Comparison of ENCODE assay signal across 19 cellular contexts in genomic region chr7:51592822-51593221, GRCh38.
DNase-seq lines count a peak whose midpoint lies in the region; ATAC-seq and TF ChIP-seq lines count a peak whose summit lies in the region.
"Had no signal": no experiment of that assay in that cellular context is flagged by ENCODE, and none has a peak within 500 bp of the region (broad histone marks: within the 10 kb centered on the region; RNA-seq: fewer than 3 reads in every experiment).

No MANE protein-coding gene starts in this region.

- ATAC-seq in GM21786 (IDR thresholded peaks at IDR 0.05; ENCODE audit: unreplicated experiment) (no peak), HG03565 (IDR thresholded peaks at IDR 0.05; ENCODE audit: unreplicated experiment) (no peak), GM18909 (IDR thresholded peaks at IDR 0.05; ENCODE audit: poor library complexity, unreplicated experiment) (no peak)
- ATAC-seq: HepG2 had no signal

- peaks cover 34% of the 10 kb centered on the region for H3K9me3 Mint-ChIP-seq in neural progenitor cell

- H3K4me3 Mint-ChIP-seq in neural progenitor cell = no peak overlapping the region
- H3K4me3 Mint-ChIP-seq: B cell; CD4-positive, CD25-positive, alpha-beta regulatory T cell had no signal

- peaks cover 29% of the 10 kb centered on the region for H3K4me1 ChIP-seq in neural progenitor cell

- H3K79me2 ChIP-seq in neural progenitor cell (ENCODE audit: low read depth) = no peaks in the 10 kb centered on the region

- H4K20me1 ChIP-seq in neural progenitor cell (ENCODE audit: low read depth) = no peaks in the 10 kb centered on the region

- DNase-seq in NCI-H2171 treated with DMSO at 0.1 percent for 48 hours (lab: John Stamatoyannopoulos, UW) (peak; percentile 15), NCI-H2171 (lab: John Stamatoyannopoulos, UW) (no peak), NCI-H524 (lab: John Stamatoyannopoulos, UW) (peak; percentile 72 to 91), neural progenitor cell (ENCODE audit: low spot score) (peak; percentile 37)
- DNase-seq: CD4-positive, CD25-positive, alpha-beta regulatory T cell; DMS79; KBM-7; NCI-H1105 treated with DMSO at 0.1 percent for 48 hours; NCI-H1694; NCI-H2081 treated with DMSO at 0.1 percent for 48 hours; NCI-H345; NCI-H774; SHP77 had no signal

- H3F3A ChIP-seq in neural progenitor cell (ENCODE audit: low read depth) = peaks cover 23% of the 10 kb centered on the region

- H3K27me3 ChIP-seq in neural progenitor cell = no peaks in the 10 kb centered on the region

- TF ChIP-seq CTCF in VCaP (conservative IDR thresholded peaks at IDR 0.05) (no peak), neural progenitor cell (IDR thresholded peaks at IDR 0.05) (no peak)

- no peak overlapping the region for H2AFZ ChIP-seq in neural progenitor cell (replicated peaks)

- H3K9me3 ChIP-seq in neural progenitor cell (ENCODE audit: low read depth) = no peaks in the 10 kb centered on the region

- H3K27ac ChIP-seq in VCaP (peak overlapping the region; percentile 14; the same call in 1 of the 2 replicates), neural progenitor cell (no peak overlapping the region)

- H3K27me3 Mint-ChIP-seq in neural progenitor cell (ENCODE audit: insufficient read depth, low read depth) = no peaks in the 10 kb centered on the region
- H3K27me3 Mint-ChIP-seq: B cell; CD4-positive, CD25-positive, alpha-beta regulatory T cell had no signal

- no peaks in the 10 kb centered on the region for H3K36me3 Mint-ChIP-seq in neural progenitor cell
- H3K36me3 Mint-ChIP-seq: CD4-positive, CD25-positive, alpha-beta regulatory T cell had no signal

- H3K36me3 ChIP-seq in neural progenitor cell = no peaks in the 10 kb centered on the region

- no peak overlapping the region for H3K4me2 ChIP-seq in neural progenitor cell

- H3K4me1 Mint-ChIP-seq in neural progenitor cell = peaks cover 34% of the 10 kb centered on the region
- H3K4me1 Mint-ChIP-seq: B cell; CD4-positive, CD25-positive, alpha-beta regulatory T cell had no signal

- H3K4me3 ChIP-seq in neural progenitor cell = no peak overlapping the region

- H3K27ac Mint-ChIP-seq in neural progenitor cell = no peak overlapping the region
- H3K27ac Mint-ChIP-seq: B cell; CD4-positive, CD25-positive, alpha-beta regulatory T cell had no signal

- no peak overlapping the region for H3K9ac ChIP-seq in neural progenitor cell
